Comparison of ENCODE assay signal across 7 cellular contexts in the genomic region with DNA sequence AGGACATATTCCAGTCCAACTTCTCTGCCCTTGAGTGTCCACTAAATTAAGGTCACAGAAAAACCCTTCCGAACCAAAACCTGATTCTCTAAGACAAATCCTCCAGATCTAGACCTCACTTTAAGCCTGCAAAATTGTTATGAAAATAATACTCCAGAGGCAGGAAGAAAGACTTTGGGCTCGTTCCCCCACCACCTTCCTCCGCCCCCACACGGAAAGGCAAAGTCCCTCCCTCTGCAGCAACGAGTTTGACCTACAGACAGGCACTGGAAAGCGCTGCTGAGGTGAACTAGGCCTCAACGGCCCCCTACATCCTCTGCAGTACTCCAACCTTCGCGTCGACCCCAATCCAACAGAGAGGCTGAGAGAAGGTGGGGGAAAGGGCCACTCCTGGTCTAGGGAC. TPM values are rescaled to one million over a fixed set of nuclear protein-coding genes. Genes with fewer than 3 reads are reported as not detected.
DNase-seq lines count a peak whose midpoint lies in the region; ATAC-seq and TF ChIP-seq lines count a peak whose summit lies in the region.

No MANE protein-coding gene starts in this region.

- peak overlapping the region; percentile 94 to 96 for H3K27ac ChIP-seq in mucosa of rectum (ENCODE audit: low read depth in 2 of 2, low read length in 2 of 2)

- TF ChIP-seq CTCF in endothelial cell (IDR thresholded peaks at IDR 0.05; ENCODE audit: unreplicated experiment) = no peak

- peak overlapping the region; percentile 90 to 96 for H3K4me3 ChIP-seq in mucosa of rectum (ENCODE audit: low read length in 2 of 2)

- ATAC-seq in GM18511 (IDR thresholded peaks at IDR 0.05; ENCODE audit: unreplicated experiment) (peak; percentile 69), HG02588 (IDR thresholded peaks at IDR 0.05; ENCODE audit: unreplicated experiment) (peak; percentile 45)
- peak; percentile 71 for ATAC-seq in stimulated activated memory B cell treated with anti-CD40 and anti-IgM and Interleukin-4, amounts not matched to agents 10 μg/mL and 1 μg/mL and 100 μg/mL, for 72 hours

- DNase-seq in NCI-H1092 treated with DMSO at 0.1 percent for 48 hours (lab: John Stamatoyannopoulos, UW) = peak; percentile 11
- DNase-seq in activated CD4-positive, alpha-beta T cell treated with anti-CD3 and anti-CD28 coated beads, Interleukin-2, amount 50 U/mL, for 48 hours = peak; percentile 63 to 72
- peak; percentile 28 for DNase-seq in endothelial cell (ENCODE audit: low spot score)

- peaks cover 8% of the 10 kb centered on the region for H3K27me3 Mint-ChIP-seq in endothelial cell (ENCODE audit: unreplicated experiment)
- no peaks in the 10 kb centered on the region for H3K27me3 Mint-ChIP-seq in stimulated activated memory B cell treated with anti-CD40 and anti-IgM and Interleukin-4, amounts not matched to agents 10 μg/mL and 1 μg/mL and 100 μg/mL, for 72 hours

- H3K4me1 Mint-ChIP-seq in endothelial cell (ENCODE audit: unreplicated experiment) = peaks cover 16% of the 10 kb centered on the region
- peaks cover 24% of the 10 kb centered on the region for H3K4me1 Mint-ChIP-seq in stimulated activated memory B cell treated with anti-CD40 and anti-IgM and Interleukin-4, amounts not matched to agents 10 μg/mL and 1 μg/mL and 100 μg/mL, for 72 hours

- peak overlapping the region; percentile 97 for H3K4me3 Mint-ChIP-seq in endothelial cell (ENCODE audit: unreplicated experiment)
- peak overlapping the region; percentile 89 for H3K4me3 Mint-ChIP-seq in stimulated activated memory B cell treated with anti-CD40 and anti-IgM and Interleukin-4, amounts not matched to agents 10 μg/mL and 1 μg/mL and 100 μg/mL, for 72 hours

- peaks cover 35 to 38% of the 10 kb centered on the region in 2 donors for H3K36me3 ChIP-seq in mucosa of rectum (ENCODE audit: control insufficient read depth in 2 of 2, insufficient read depth in 2 of 2, low read length in 2 of 2)

- H3K9me3 ChIP-seq in mucosa of rectum (ENCODE audit: control insufficient read depth in 2 of 2, low read length in 2 of 2) = no peaks in the 10 kb centered on the region

- H3K27me3 ChIP-seq in mucosa of rectum (ENCODE audit: control insufficient read depth in 2 of 2, insufficient read depth in 2 of 2, low read length in 2 of 2) = no peaks in the 10 kb centered on the region

- H3K36me3 Mint-ChIP-seq in endothelial cell (ENCODE audit: low read depth, unreplicated experiment) = peaks cover 12% of the 10 kb centered on the region
- peaks cover 23% of the 10 kb centered on the region for H3K36me3 Mint-ChIP-seq in stimulated activated memory B cell treated with anti-CD40 and anti-IgM and Interleukin-4, amounts not matched to agents 10 μg/mL and 1 μg/mL and 100 μg/mL, for 72 hours

- H3K27ac Mint-ChIP-seq in endothelial cell (ENCODE audit: unreplicated experiment) = peak overlapping the region; percentile 87
- H3K27ac Mint-ChIP-seq in stimulated activated memory B cell treated with anti-CD40 and anti-IgM and Interleukin-4, amounts not matched to agents 10 μg/mL and 1 μg/mL and 100 μg/mL, for 72 hours = peak overlapping the region; percentile 91

- H3K4me1 ChIP-seq in mucosa of rectum (ENCODE audit: control insufficient read depth in 2 of 2, insufficient read depth in 2 of 2, low read length in 2 of 2) = peaks cover 0 to 4% of the 10 kb centered on the region in 2 donors

- H3K9ac ChIP-seq in mucosa of rectum (ENCODE audit: low read depth in 1 of 2, low read length in 2 of 2) = peak overlapping the region; percentile 99

- H3K9me3 Mint-ChIP-seq in endothelial cell (ENCODE audit: unreplicated experiment) = no peaks in the 10 kb centered on the region
- peaks cover 3% of the 10 kb centered on the region for H3K9me3 Mint-ChIP-seq in stimulated activated memory B cell treated with anti-CD40 and anti-IgM and Interleukin-4, amounts not matched to agents 10 μg/mL and 1 μg/mL and 100 μg/mL, for 72 hours

RNA-seq across cellular contexts. Expression of gene ATP5MC3, which starts 0.8 kb away (rescaled TPM):
- total RNA-seq in endothelial cell (ENCODE audit: unreplicated experiment) = 207 TPM

RNA-seq across cellular contexts. Expression of gene ATF2, which starts 12.7 kb away (rescaled TPM):
- 63.3 TPM for total RNA-seq in endothelial cell (ENCODE audit: unreplicated experiment)

Comparison
In these comparisons a context has a peak if more than half of its experiments do, and no peak if none do; other contexts are left out.
1. Peak in every context shown above with its lines: DNase-seq, ATAC-seq, H3K4me3 ChIP-seq and H3K27ac ChIP-seq.
2. DNase-seq: peak in every context shown above with its lines; median percentile 68 in activated CD4-positive, alpha-beta T cell treated with anti-CD3 and anti-CD28 coated beads, Interleukin-2, amount 50 U/mL, for 48 hours; 28 in endothelial cell; 11 in NCI-H1092 treated with DMSO at 0.1 percent for 48 hours.